ENCODE assay signal across 8 cellular contexts in genomic region chr4:83362492-83363329, GRCh38. TPM values are rescaled to one million over a fixed set of nuclear protein-coding genes. Genes with fewer than 3 reads are reported as not detected.
DNase-seq lines count a peak whose midpoint lies in the region; ATAC-seq, FAIRE-seq and TF ChIP-seq lines count a peak whose summit lies in the region.

No MANE protein-coding gene starts in this region.

- H3K4me3 ChIP-seq in LNCaP clone FGC (ENCODE audit: low read depth, low read length): no peak overlapping the region

- no peak for DNase-seq in GM18507 (ENCODE audit: extremely low spot score, insufficient read length, low read depth)
- peak; percentile 10 for DNase-seq in LNCaP clone FGC (ENCODE audit: low read depth)
- peak; percentile 50 for DNase-seq in astrocyte of the hippocampus (ENCODE audit: low read depth, low spot score)
- no peak for DNase-seq in omental fat pad (ENCODE audit: low spot score)
- DNase-seq in NCI-H128 (lab: John Stamatoyannopoulos, UW; ENCODE audit: unreplicated experiment): no peak
- no peak for DNase-seq in middle frontal gyrus (ENCODE audit: extremely low spot score, low spot score)
- no peak for DNase-seq in activated CD4-positive, alpha-beta T cell treated with anti-CD3 and anti-CD28 coated beads, Interleukin-2, amount 50 U/mL, for 4 hours

- TF ChIP-seq CTCF in 22Rv1 (IDR thresholded peaks at IDR 0.05) (peak; percentile 23; the same call in 1 of the 2 replicates), LNCaP clone FGC (IDR thresholded peaks at IDR 0.05; ENCODE audit: control insufficient read depth, extremely low read depth, insufficient read depth) (peak; percentile 48), omental fat pad (IDR thresholded peaks at IDR 0.05) (no peak)

- ATAC-seq in omental fat pad (ENCODE audit: low FRiP score): peak; percentile 52

- H3K27ac ChIP-seq in 22Rv1: no peak overlapping the region

- FAIRE-seq in GM18507 (lab: Jason Lieb, UNC): peak; percentile 63

RNA-seq across cellular contexts. Expression of gene HPSE, which starts 28.1 kb away (rescaled TPM):
- total RNA-seq in omental fat pad: 10 to 100 TPM in 2 of 4 donors, 1 to 10 TPM in 2; 3.2 to 21.7 (median 9.6) TPM

Comparison
In these comparisons a context has a peak if more than half of its experiments do, and no peak if none do; other contexts are left out.
1. CTCF ChIP-seq: peak in 22Rv1 (single experiment) and LNCaP clone FGC (single experiment); none in omental fat pad (0 of 3).
2. DNase-seq: peak in LNCaP clone FGC (single experiment) and astrocyte of the hippocampus (single experiment); none in GM18507 (single experiment), omental fat pad (single experiment), NCI-H128 (single experiment), middle frontal gyrus (single experiment) and activated CD4-positive, alpha-beta T cell treated with anti-CD3 and anti-CD28 coated beads, Interleukin-2, amount 50 U/mL, for 4 hours (0 of 2).